33 cellular contexts compared by ENCODE assay signal in the genomic region with DNA sequence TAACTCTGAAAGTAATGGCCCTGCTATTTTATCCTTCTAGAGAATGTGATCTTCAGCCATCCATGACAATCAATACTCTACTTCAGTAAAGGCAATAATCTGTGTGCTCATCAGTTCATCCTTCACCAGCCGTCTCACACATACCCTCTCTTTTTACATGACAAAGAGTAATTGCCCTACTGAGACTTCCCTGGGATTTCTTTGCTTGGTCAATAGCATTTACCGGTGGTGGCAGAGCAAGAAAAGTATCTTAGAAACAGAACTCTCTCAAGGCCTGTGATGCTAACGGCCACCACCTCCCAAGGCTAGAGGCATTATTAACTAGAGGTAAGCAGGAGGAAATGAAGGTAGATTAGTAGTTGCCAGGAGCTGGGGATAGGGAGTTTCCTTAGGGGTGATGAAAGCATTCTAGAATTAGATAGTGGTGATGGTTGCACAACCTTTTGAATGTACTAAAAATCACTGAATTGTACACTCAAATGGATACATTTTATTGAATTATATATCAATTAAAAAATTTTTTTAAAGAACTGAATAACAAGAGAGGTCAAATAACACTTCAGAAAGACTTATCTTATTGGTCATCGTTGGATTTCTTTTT.
"Had no signal": no experiment of that assay in that cellular context is flagged by ENCODE, and none has a peak within 500 bp of the region (broad histone marks: within the 10 kb centered on the region; RNA-seq: fewer than 3 reads in every experiment).

No MANE protein-coding gene starts in this region.

- ATAC-seq: activated CD4-positive, CD25-positive, alpha-beta regulatory T cell treated with anti-CD3 and anti-CD28 coated beads, Interleukin-2, amount 50 U/mL, for 24 hours; body of pancreas; gastrocnemius medialis; left lung; mucosa of descending colon; pancreas; stimulated activated memory B cell treated with anti-CD40 and anti-IgM and Interleukin-4, amounts not matched to agents 10 μg/mL and 1 μg/mL and 100 μg/mL, for 72 hours; stimulated activated naive CD8-positive, alpha-beta T cell treated with anti-CD3 and anti-CD28 coated beads, Interleukin-15, amount 100 ng/mL, for 72 hours; upper lobe of right lung had no signal

- H3K4me1 ChIP-seq: body of pancreas, colonic mucosa, gastrocnemius medialis, left lung, pancreas, prostate gland, suprapubic skin, tibial artery, upper lobe of right lung had no signal

- H3K4me3 ChIP-seq: body of pancreas, colonic mucosa, dorsolateral prefrontal cortex, gastrocnemius medialis, hepatocyte, left lung, lung, mucosa of descending colon, pancreas, prostate gland, smooth muscle cell, suprapubic skin, tibial artery, upper lobe of right lung had no signal

- H3K9me3 ChIP-seq: body of pancreas, colonic mucosa, gastrocnemius medialis, left lung, mucosa of descending colon, pancreas, prostate gland, suprapubic skin, tibial artery, upper lobe of right lung had no signal

- H2AFZ ChIP-seq: hepatocyte had no signal

- H3K4me2 ChIP-seq: hepatocyte, smooth muscle cell had no signal

- DNase-seq: activated CD4-positive, alpha-beta T cell treated with anti-CD3 and anti-CD28 coated beads for 48 hours; activated CD4-positive, alpha-beta T cell treated with anti-CD3 and anti-CD28 coated beads, Interleukin-2, amount 50 U/mL, for 48 hours; activated CD8-positive, alpha-beta memory T cell treated with anti-CD3 and anti-CD28 coated beads for 24 hours; activated effector memory CD4-positive, alpha-beta T cell treated with Interleukin-2 at 50 U/mL for 16 hours; activated naive CD4-positive, alpha-beta T cell treated with Interleukin-2 at 50 U/mL for 16 hours; aorta; body of pancreas; cerebellar nuclear complex; colonic mucosa; dorsolateral prefrontal cortex; effector memory CD4-positive, alpha-beta T cell; erythroblast; gastrocnemius medialis; immature natural killer cell; left lung; mucosa of descending colon; pancreas; stimulated activated CD4-positive, alpha-beta T cell treated with anti-CD3 and anti-CD28 coated beads, Interleukin-1b, Interleukin-23, amount 100 ng/mL, for 48 hours; stimulated activated CD4-positive, alpha-beta T cell treated with anti-CD3 and anti-CD28 coated beads, Interleukin-4, amount 100 ng/mL, for 4 hours; stimulated activated CD8-positive, alpha-beta memory T cell treated with anti-CD3 and anti-CD28 coated beads, Interleukin-4, amount 100 ng/mL, for 48 hours; stimulated activated naive CD8-positive, alpha-beta T cell treated with anti-CD3 and anti-CD28 coated beads, Interleukin-15, amount 100 ng/mL, for 72 hours; tibial artery; upper lobe of right lung had no signal

- H3K36me3 Mint-ChIP-seq: activated naive CD8-positive, alpha-beta T cell; immature natural killer cell; stimulated activated memory B cell treated with anti-CD40 and anti-IgM and Interleukin-4, amounts not matched to agents 10 μg/mL and 1 μg/mL and 100 μg/mL, for 72 hours had no signal

- H3K36me3 ChIP-seq: colonic mucosa, gastrocnemius medialis, left lung, pancreas, prostate gland, suprapubic skin, tibial artery, upper lobe of right lung had no signal

- H3K4me3 Mint-ChIP-seq: activated naive CD8-positive, alpha-beta T cell; immature natural killer cell; nephron; stimulated activated memory B cell treated with anti-CD40 and anti-IgM and Interleukin-4, amounts not matched to agents 10 μg/mL and 1 μg/mL and 100 μg/mL, for 72 hours; stimulated activated naive CD8-positive, alpha-beta T cell treated with anti-CD3 and anti-CD28 coated beads, Interleukin-15, amount 100 ng/mL, for 72 hours had no signal

- H3K27ac ChIP-seq: body of pancreas, colonic mucosa, dorsolateral prefrontal cortex, gastrocnemius medialis, hepatocyte, left lung, pancreas, prostate gland, suprapubic skin, tibial artery, upper lobe of right lung, VCaP had no signal

- H3K27me3 Mint-ChIP-seq: activated naive CD8-positive, alpha-beta T cell; stimulated activated memory B cell treated with anti-CD40 and anti-IgM and Interleukin-4, amounts not matched to agents 10 μg/mL and 1 μg/mL and 100 μg/mL, for 72 hours; stimulated activated naive CD8-positive, alpha-beta T cell treated with anti-CD3 and anti-CD28 coated beads, Interleukin-15, amount 100 ng/mL, for 72 hours had no signal

- H3K27me3 ChIP-seq: body of pancreas, colonic mucosa, dorsolateral prefrontal cortex, gastrocnemius medialis, hepatocyte, left lung, pancreas, suprapubic skin, tibial artery, upper lobe of right lung had no signal

- H3K27ac Mint-ChIP-seq: activated naive CD8-positive, alpha-beta T cell; immature natural killer cell; nephron; stimulated activated memory B cell treated with anti-CD40 and anti-IgM and Interleukin-4, amounts not matched to agents 10 μg/mL and 1 μg/mL and 100 μg/mL, for 72 hours; stimulated activated naive CD8-positive, alpha-beta T cell treated with anti-CD3 and anti-CD28 coated beads, Interleukin-15, amount 100 ng/mL, for 72 hours had no signal

- H3K79me2 ChIP-seq: hepatocyte had no signal

- H3K4me1 Mint-ChIP-seq: immature natural killer cell, nephron had no signal

- H3K9me3 Mint-ChIP-seq: immature natural killer cell; nephron; stimulated activated memory B cell treated with anti-CD40 and anti-IgM and Interleukin-4, amounts not matched to agents 10 μg/mL and 1 μg/mL and 100 μg/mL, for 72 hours had no signal
